In the genomic region with DNA sequence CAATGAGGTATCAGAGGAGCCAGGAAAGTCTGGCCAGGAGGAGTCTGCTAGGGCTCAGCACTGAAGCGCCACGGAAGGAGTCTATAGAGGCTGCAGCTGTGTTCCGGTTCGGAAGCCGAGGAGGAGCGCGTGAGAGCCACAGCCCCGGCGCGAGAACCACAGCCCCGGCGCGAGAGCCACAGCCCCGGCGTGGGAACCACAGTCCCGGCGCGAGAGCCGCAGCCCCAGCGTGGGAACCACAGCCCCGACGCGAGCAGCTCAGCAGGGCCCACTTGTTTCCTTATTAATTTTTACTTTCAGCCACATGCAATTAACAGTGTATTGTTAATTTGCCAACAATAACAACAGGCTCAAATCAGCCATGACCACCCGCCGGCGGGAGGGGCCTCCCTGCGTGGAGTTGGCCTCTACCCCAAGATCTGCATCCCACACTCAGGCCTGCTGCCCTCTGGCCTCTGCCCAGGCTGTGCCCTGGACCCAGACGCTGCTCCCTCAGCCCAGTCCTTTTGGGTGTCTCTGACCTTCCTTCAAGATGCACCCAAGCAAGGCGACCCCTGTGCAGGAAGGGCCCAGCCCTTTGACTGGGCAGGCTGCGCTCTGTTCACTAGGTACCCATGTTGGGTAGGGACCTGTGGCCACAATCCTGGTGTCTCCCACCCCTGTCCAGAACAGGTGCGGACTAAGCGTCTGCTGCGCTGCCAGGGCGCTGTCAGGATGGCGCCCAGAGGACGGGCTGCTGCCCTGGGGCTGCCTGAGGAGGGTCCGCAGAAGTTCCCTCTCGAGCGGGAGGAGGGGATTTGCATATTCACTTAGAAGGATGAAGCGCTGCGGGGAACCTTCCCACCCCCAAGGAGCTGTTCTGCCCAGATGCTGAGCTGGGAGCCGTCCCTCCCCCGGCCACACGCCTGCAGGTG, we compare ENCODE assay signal across 7 cellular contexts.
DNase-seq lines count a peak whose midpoint lies in the region; ATAC-seq and TF ChIP-seq lines count a peak whose summit lies in the region.

No MANE protein-coding gene starts in this region.

- peak overlapping the region; percentile 77 for H3K4me3 Mint-ChIP-seq in T-helper 17 cell

- ATAC-seq in GM19324 (IDR thresholded peaks at IDR 0.05; ENCODE audit: low FRiP score, unreplicated experiment) (peak; percentile 51), T-helper 17 cell (peak; percentile 66), gastroesophageal sphincter (peak; percentile 16), HG03432 (IDR thresholded peaks at IDR 0.05; ENCODE audit: unreplicated experiment) (no peak), GM21717 (IDR thresholded peaks at IDR 0.05; ENCODE audit: unreplicated experiment) (no peak)

- TF ChIP-seq POLR2A in gastroesophageal sphincter (IDR thresholded peaks at IDR 0.05) = no peak

- H3K4me1 ChIP-seq in gastroesophageal sphincter = peaks cover 0 to 15% (median 4%) of the 10 kb centered on the region in 3 donors

- H3K27ac Mint-ChIP-seq in T-helper 17 cell = peak overlapping the region; percentile 47

- no peak overlapping the region for H3K4me3 ChIP-seq in gastroesophageal sphincter

- 8% methylated on average over 2 of the region's 44 CpGs; no CpG with 5 or more reads in 1 of the 2 donors for WGBS in gastroesophageal sphincter (ENCODE audit: low coverage in 1 of 2), 2 donors

- H3K9me3 ChIP-seq in T-helper 17 cell (ENCODE audit: control insufficient read depth, low read length, poor library complexity, severe bottlenecking) (peaks cover 3% of the 10 kb centered on the region), gastroesophageal sphincter (peaks cover 0 to 22% (median 0%) of the 10 kb centered on the region in 3 donors)

- H3K36me3 ChIP-seq in gastroesophageal sphincter = no peaks in the 10 kb centered on the region

- no peak overlapping the region for H3K27ac ChIP-seq in gastroesophageal sphincter

- H3K27me3 Mint-ChIP-seq in T-helper 17 cell = peaks cover 51% of the 10 kb centered on the region

- no peak for TF ChIP-seq EP300 in gastroesophageal sphincter (IDR thresholded peaks at IDR 0.05)

- peaks cover 14% of the 10 kb centered on the region for H3K4me1 Mint-ChIP-seq in T-helper 17 cell

- DNase-seq in T-helper 17 cell = no peak
- peak; percentile 15 for DNase-seq in stimulated activated CD8-positive, alpha-beta memory T cell treated with anti-CD3 and anti-CD28 coated beads, Interleukin-4, amount 100 ng/mL, for 24 hours (ENCODE audit: low read depth)
- no peak for DNase-seq in posterior vena cava (ENCODE audit: low spot score)

- intact Hi-C loops in posterior vena cava (cut with DNase I) = loop anchor here in 1 of 2 donors (5.0 to 10.0 kb wide), 2 partner anchors 115 to 393 kb away; partner anchors contain the start of gene ADRA2C

- peaks cover 94% of the 10 kb centered on the region for H3K27me3 ChIP-seq in gastroesophageal sphincter

- peaks cover 3% of the 10 kb centered on the region for H3K36me3 Mint-ChIP-seq in T-helper 17 cell (ENCODE audit: low read depth)

- TF ChIP-seq CTCF in gastroesophageal sphincter (IDR thresholded peaks at IDR 0.05) = no peak

Comparison
In these comparisons a context has a peak if more than half of its experiments do, and no peak if none do; other contexts are left out.
1. ATAC-seq: peak in GM19324 (single experiment), T-helper 17 cell (single experiment) and gastroesophageal sphincter (single experiment); none in HG03432 (single experiment) and GM21717 (single experiment).